ENCODE assay signal across 8 cellular contexts in genomic region chr9:70484232-70485130, GRCh38.
A peak's percentile ranks its signal among the peaks of the same experiment; 100 is the strongest.
DNase-seq lines count a peak whose midpoint lies in the region; ATAC-seq and TF ChIP-seq lines count a peak whose summit lies in the region.

No MANE protein-coding gene starts in this region.

- ATAC-seq in GM19468 (IDR thresholded peaks at IDR 0.05; ENCODE audit: extremely low read depth, unreplicated experiment) (peak; percentile 67), GM18517 (IDR thresholded peaks at IDR 0.05; ENCODE audit: unreplicated experiment) (no peak)

- H3K4me3 ChIP-seq in epithelial cell of proximal tubule (ENCODE audit: low read depth, low read length) = no peak overlapping the region

- peak; percentile 89 for TF ChIP-seq CTCF in epithelial cell of proximal tubule (conservative IDR thresholded peaks at IDR 0.05; ENCODE audit: low read depth, low read length)

- in situ Hi-C loops in SK-MEL-5 (cut with HindIII; ENCODE audit: low pct_unique_long_range_greater_than_20kb, low sequenced_read_pairs) = no loop called here

- DNase-seq in NCI-H446 (lab: John Stamatoyannopoulos, UW) (peak; percentile 5 to 54), NCI-H446 treated with DMSO at 0.1 percent for 48 hours (lab: John Stamatoyannopoulos, UW) (no peak), HT1080 (ENCODE audit: low read depth) (peak; percentile 66), SK-MEL-5 (ENCODE audit: low read depth, low spot score) (peak; percentile 89), epithelial cell of proximal tubule (ENCODE audit: low read depth) (no peak), middle frontal gyrus (ENCODE audit: extremely low spot score, low spot score) (peak; percentile 40)

Comparison
In these comparisons a context has a peak if more than half of its experiments do, and no peak if none do; other contexts are left out.
1. DNase-seq: peak in NCI-H446 (2 of 2), HT1080 (single experiment), SK-MEL-5 (single experiment) and middle frontal gyrus (single experiment); none in NCI-H446 treated with DMSO at 0.1 percent for 48 hours (single experiment) and epithelial cell of proximal tubule (single experiment).